In the genomic region with DNA sequence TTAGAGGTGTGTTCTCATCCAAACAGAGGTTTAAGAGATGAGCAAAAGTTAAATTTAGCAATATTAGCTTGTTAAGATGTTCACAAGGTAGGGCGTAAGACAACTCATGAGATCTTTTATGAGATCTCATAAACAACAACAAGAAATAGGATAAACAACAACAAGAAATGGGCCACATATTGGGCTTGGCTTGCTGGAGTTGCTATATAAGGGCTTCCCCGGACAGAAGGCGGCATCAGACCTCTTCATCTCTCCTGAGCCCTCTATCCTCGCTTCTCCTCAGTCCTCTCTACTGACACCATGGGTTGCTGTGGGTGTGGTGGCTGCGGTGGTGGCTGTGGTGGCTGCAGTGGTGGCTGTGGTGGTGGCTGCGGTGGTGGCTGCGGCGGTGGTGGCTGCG, we compare ENCODE assay signal across 36 cellular contexts. TPM values are rescaled to one million over a fixed set of nuclear protein-coding genes. Genes with fewer than 3 reads are reported as not detected.
"Had no signal": no experiment of that assay in that cellular context is flagged by ENCODE, and none has a peak within 500 bp of the region (broad histone marks: within the 10 kb centered on the region; RNA-seq: fewer than 3 reads in every experiment).

Gene SCYGR8 (plus strand): TSS at position 301 of the 400 bp plus-strand sequence. CDS start 0 bp downstream, at position 301.

- H3K27ac Mint-ChIP-seq: natural killer cell treated with Interleukin-12 subunit alpha and Interleukin-12 subunit beta and Interleukin-15 and Interleukin-18, amount 100 ng/mL, for 72 hours; nephron progenitor cell; progenitor cell of endocrine pancreas; stimulated activated naive B cell treated with anti-CD40 and anti-IgM and Interleukin-4, amounts not matched to agents 10 μg/mL and 1 μg/mL and 100 μg/mL, for 72 hours; stimulated activated naive CD8-positive, alpha-beta T cell treated with anti-CD3 and anti-CD28 coated beads, Interleukin-15, Interleukin-2, amounts not matched to agents 100 ng/mL and 50 ng/mL, for 24 hours; type B pancreatic cell had no signal

- H3K36me3 ChIP-seq: ovary, spleen, stomach, thoracic aorta, thyroid gland, tibial nerve, upper lobe of right lung, uterus had no signal

- H3K27me3 Mint-ChIP-seq: progenitor cell of endocrine pancreas, type B pancreatic cell had no signal

- H3K4me3 Mint-ChIP-seq: naive B cell; naive thymus-derived CD8-positive, alpha-beta T cell; natural killer cell treated with Interleukin-12 subunit alpha and Interleukin-12 subunit beta and Interleukin-15 and Interleukin-18, amount 100 ng/mL, for 72 hours; nephron progenitor cell; neural crest cell; stimulated activated naive B cell treated with anti-CD40 and anti-IgM and Interleukin-4, amounts not matched to agents 10 μg/mL and 1 μg/mL and 100 μg/mL, for 72 hours; stimulated activated naive CD8-positive, alpha-beta T cell treated with anti-CD3 and anti-CD28 coated beads, Interleukin-15, Interleukin-2, amounts not matched to agents 100 ng/mL and 50 ng/mL, for 24 hours; type B pancreatic cell had no signal

- H3K27ac ChIP-seq: ovary, parathyroid adenoma, psoas muscle, skin epidermis, spleen, stomach, thoracic aorta, thyroid gland, tibial nerve, upper lobe of right lung, uterus had no signal

- H3K9me3 ChIP-seq: ovary, psoas muscle, spleen, stomach, thoracic aorta, thyroid gland, tibial nerve, upper lobe of right lung, uterus had no signal

- H3K4me3 ChIP-seq: ovary, psoas muscle, skin epidermis, smooth muscle cell, spleen, stomach, thoracic aorta, thyroid gland, tibial nerve, upper lobe of right lung, uterus had no signal

- H3K4me1 ChIP-seq: parathyroid adenoma, psoas muscle, spleen, stomach, thyroid gland, tibial nerve, upper lobe of right lung, uterus had no signal

- H3K36me3 Mint-ChIP-seq: naive B cell; naive thymus-derived CD8-positive, alpha-beta T cell; natural killer cell treated with Interleukin-12 subunit alpha and Interleukin-12 subunit beta and Interleukin-15 and Interleukin-18, amount 100 ng/mL, for 72 hours; stimulated activated naive B cell treated with anti-CD40 and anti-IgM and Interleukin-4, amounts not matched to agents 10 μg/mL and 1 μg/mL and 100 μg/mL, for 72 hours; type B pancreatic cell had no signal

- DNase-seq: naive B cell; naive thymus-derived CD8-positive, alpha-beta T cell; nephron progenitor cell; occipital lobe; ovary; posterior cingulate gyrus; psoas muscle; right cardiac atrium; spleen; stimulated activated CD4-positive, alpha-beta T cell treated with anti-CD3 and anti-CD28 coated beads, Interleukin-12 subunit alpha, Interleukin-12 subunit beta, amount 100 ng/mL, for 4 hours; stimulated activated CD4-positive, alpha-beta T cell treated with anti-CD3 and anti-CD28 coated beads, Interleukin-1b, Interleukin-23, amount 100 ng/mL, for 48 hours; stimulated activated CD4-positive, alpha-beta T cell treated with anti-CD3 and anti-CD28 coated beads, Interleukin-4, amount 100 ng/mL, for 1 hour; stimulated activated CD4-positive, alpha-beta T cell treated with anti-CD3 and anti-CD28 coated beads, Interleukin-4, amount 100 ng/mL, for 4 hours; stimulated activated CD8-positive, alpha-beta memory T cell treated with anti-CD3 and anti-CD28 coated beads, Interleukin-4, amount 100 ng/mL, for 48 hours; stimulated activated naive B cell treated with anti-CD40 and anti-IgM and Interleukin-4, amounts not matched to agents 10 μg/mL and 1 μg/mL and 100 μg/mL, for 72 hours; stimulated activated naive CD4-positive, alpha-beta T cell treated with Interleukin-2 at 50 U/mL for 16 hours; stomach; thyroid gland; upper lobe of right lung; uterus had no signal

- H2AFZ ChIP-seq: parathyroid adenoma had no signal

- H3K79me2 ChIP-seq: parathyroid adenoma had no signal

- H3K9ac ChIP-seq: parathyroid adenoma had no signal

- H3K4me2 ChIP-seq: smooth muscle cell had no signal

- H3K9me3 Mint-ChIP-seq: naive thymus-derived CD8-positive, alpha-beta T cell; natural killer cell treated with Interleukin-12 subunit alpha and Interleukin-12 subunit beta and Interleukin-15 and Interleukin-18, amount 100 ng/mL, for 72 hours; nephron progenitor cell; neural crest cell; stimulated activated naive B cell treated with anti-CD40 and anti-IgM and Interleukin-4, amounts not matched to agents 10 μg/mL and 1 μg/mL and 100 μg/mL, for 72 hours; stimulated activated naive CD8-positive, alpha-beta T cell treated with anti-CD3 and anti-CD28 coated beads, Interleukin-15, Interleukin-2, amounts not matched to agents 100 ng/mL and 50 ng/mL, for 24 hours; type B pancreatic cell had no signal

- H3K27me3 ChIP-seq: ovary, stomach, thyroid gland, tibial nerve, upper lobe of right lung, uterus had no signal

- H3K4me1 Mint-ChIP-seq: nephron progenitor cell; stimulated activated naive B cell treated with anti-CD40 and anti-IgM and Interleukin-4, amounts not matched to agents 10 μg/mL and 1 μg/mL and 100 μg/mL, for 72 hours had no signal

- ATAC-seq: naive thymus-derived CD8-positive, alpha-beta T cell; psoas muscle; right cardiac atrium; sciatic nerve; stimulated activated naive B cell treated with anti-CD40 and anti-IgM and Interleukin-4, amounts not matched to agents 10 μg/mL and 1 μg/mL and 100 μg/mL, for 72 hours; upper lobe of right lung had no signal

RNA-seq across cellular contexts. Expression of gene SCYGR8, which starts in this region (rescaled TPM):
- total RNA-seq: naive thymus-derived CD8-positive, alpha-beta T cell; natural killer cell treated with Interleukin-12 subunit alpha and Interleukin-12 subunit beta and Interleukin-15 and Interleukin-18, amount 100 ng/mL, for 72 hours; neural crest cell; occipital lobe; osteoblast; ovary; progenitor cell of endocrine pancreas; psoas muscle; renal cortical epithelial cell; right cardiac atrium; sciatic nerve; smooth muscle cell; spleen; stomach; subcutaneous adipose tissue; temporal lobe; thoracic aorta; thyroid gland; tibial nerve; upper lobe of right lung; urinary bladder; uterus had no signal
- polyA plus RNA-seq: naive thymus-derived CD8-positive, alpha-beta T cell; ovary; psoas muscle; right cardiac atrium; smooth muscle cell; spleen; stomach; urinary bladder had no signal
